16 cellular contexts compared by ENCODE assay signal in genomic region chr2:128291161-128291843, GRCh38. TPM values are rescaled to one million over a fixed set of nuclear protein-coding genes. Genes with fewer than 3 reads are reported as not detected.
DNase-seq lines count a peak whose midpoint lies in the region; ATAC-seq and TF ChIP-seq lines count a peak whose summit lies in the region.
"Had no signal": no experiment of that assay in that cellular context is flagged by ENCODE, and none has a peak within 500 bp of the region (broad histone marks: within the 10 kb centered on the region; RNA-seq: fewer than 3 reads in every experiment).

No MANE protein-coding gene starts in this region.

- H3K27ac Mint-ChIP-seq in memory B cell: no peak overlapping the region
- H3K27ac Mint-ChIP-seq: naive thymus-derived CD8-positive, alpha-beta T cell; T-helper 1 cell treated with Interleukin-12 subunit alpha and Interleukin-12 subunit beta and Interleukin-4 antibody, amounts not matched to agents 30 μg/mL and 1 μg/mL, for 36 hours had no signal

- no peaks in the 10 kb centered on the region for H3K9me3 Mint-ChIP-seq in memory B cell
- H3K9me3 Mint-ChIP-seq: naive thymus-derived CD8-positive, alpha-beta T cell; T-helper 1 cell treated with Interleukin-12 subunit alpha and Interleukin-12 subunit beta and Interleukin-4 antibody, amounts not matched to agents 30 μg/mL and 1 μg/mL, for 36 hours had no signal

- no peaks in the 10 kb centered on the region for H3K27me3 Mint-ChIP-seq in memory B cell
- H3K27me3 Mint-ChIP-seq: naive thymus-derived CD8-positive, alpha-beta T cell had no signal

- H3K4me3 ChIP-seq in left ventricle myocardium inferior: no peak overlapping the region
- H3K4me3 ChIP-seq in SJCRH30: no peak overlapping the region
- H3K4me3 ChIP-seq in upper lobe of right lung: no peak overlapping the region
- H3K4me3 ChIP-seq: cardiac muscle cell, esophagus muscularis mucosa, lung had no signal

- H3K27ac ChIP-seq in left ventricle myocardium inferior (replicated peaks) (no peak overlapping the region), SJCRH30 (peak overlapping the region; percentile 57), upper lobe of right lung (no peak overlapping the region)
- H3K27ac ChIP-seq: cardiac muscle cell, esophagus muscularis mucosa had no signal

- H3K36me3 ChIP-seq in left ventricle myocardium inferior (no peaks in the 10 kb centered on the region), SJCRH30 (no peaks in the 10 kb centered on the region), upper lobe of right lung (no peaks in the 10 kb centered on the region)
- H3K36me3 ChIP-seq: cardiac muscle cell had no signal

- peak; percentile 29 for DNase-seq in left ventricle myocardium superior
- DNase-seq in left ventricle myocardium inferior: no peak
- DNase-seq in SJCRH30: peak; percentile 81 to 83
- no peak for DNase-seq in memory B cell (ENCODE audit: low spot score in 2 of 2)
- DNase-seq in upper lobe of right lung: no peak
- no peak for DNase-seq in posterior vena cava (ENCODE audit: low spot score)
- no peak for DNase-seq in H4 (ENCODE audit: low spot score)
- DNase-seq: COR-L47, substantia nigra had no signal

- no peaks in the 10 kb centered on the region for H3K36me3 Mint-ChIP-seq in memory B cell
- H3K36me3 Mint-ChIP-seq: naive thymus-derived CD8-positive, alpha-beta T cell had no signal

- H3K27me3 ChIP-seq in left ventricle myocardium inferior (ENCODE audit: low read depth) (no peaks in the 10 kb centered on the region), SJCRH30 (no peaks in the 10 kb centered on the region), upper lobe of right lung (no peaks in the 10 kb centered on the region)
- H3K27me3 ChIP-seq: cardiac muscle cell, esophagus muscularis mucosa had no signal

- no peak for TF ChIP-seq CTCF in left ventricle myocardium inferior (IDR thresholded peaks at IDR 0.05; ENCODE audit: borderline replicate concordance)
- TF ChIP-seq CTCF in upper lobe of right lung (IDR thresholded peaks at IDR 0.05): no peak

- peaks cover 21% of the 10 kb centered on the region for H3K4me1 Mint-ChIP-seq in memory B cell

- ATAC-seq in left ventricle myocardium superior: no peak
- ATAC-seq in memory B cell (ENCODE audit: low read depth): peak; percentile 43
- peak; percentile 7 for ATAC-seq in upper lobe of right lung
- no peak for ATAC-seq in HG02798 (IDR thresholded peaks at IDR 0.05; ENCODE audit: poor library complexity, unreplicated experiment)
- ATAC-seq: activated CD4-positive, CD25-positive, alpha-beta regulatory T cell treated with anti-CD3 and anti-CD28 coated beads, Interleukin-2, amount 50 U/mL, for 24 hours; naive thymus-derived CD8-positive, alpha-beta T cell had no signal

- no peak overlapping the region for H3K4me3 Mint-ChIP-seq in memory B cell
- H3K4me3 Mint-ChIP-seq: naive thymus-derived CD8-positive, alpha-beta T cell; T-helper 1 cell treated with Interleukin-12 subunit alpha and Interleukin-12 subunit beta and Interleukin-4 antibody, amounts not matched to agents 30 μg/mL and 1 μg/mL, for 36 hours had no signal

- intact Hi-C loops in left ventricle myocardium superior (cut with micrococcal nuclease): no loop called here
- intact Hi-C loops in left ventricle myocardium inferior (cut with micrococcal nuclease): no loop called here
- intact Hi-C loops in upper lobe of right lung (cut with DNase I): no loop called here
- intact Hi-C loops in posterior vena cava (cut with DNase I): no loop called here

- H3K9me3 ChIP-seq in left ventricle myocardium inferior (replicated peaks) (no peaks in the 10 kb centered on the region), SJCRH30 (replicated peaks) (peaks cover 7% of the 10 kb centered on the region; the same call in 1 of the 2 replicates), upper lobe of right lung (no peaks in the 10 kb centered on the region)
- H3K9me3 ChIP-seq: esophagus muscularis mucosa had no signal

- H3K4me1 ChIP-seq in left ventricle myocardium inferior (peaks cover 75% of the 10 kb centered on the region), SJCRH30 (peaks cover 17% of the 10 kb centered on the region), upper lobe of right lung (peaks cover 21% of the 10 kb centered on the region)

RNA-seq across cellular contexts. Expression of gene HS6ST1, which starts 27.4 kb away (rescaled TPM):
- total RNA-seq in left ventricle myocardium superior (35.2 TPM), left ventricle myocardium inferior (26.7 TPM), upper lobe of right lung (33.2 TPM), posterior vena cava (10 to 100 TPM; 16.9 to 22.4 TPM)
- 18.8 and 20.0 TPM in 2 replicates for total RNA-seq in SJCRH30 (2014; rRNA removed; shearing (Covaris generic))
- total RNA-seq in H4 (2014; rRNA removed; shearing (Covaris generic)): 20.3 and 25.3 TPM in 2 replicates

Comparison
In these comparisons a context has a peak if more than half of its experiments do, and no peak if none do; other contexts are left out.
1. DNase-seq: peak in left ventricle myocardium superior (single experiment) and SJCRH30 (2 of 2); none in left ventricle myocardium inferior (single experiment), memory B cell (0 of 2), upper lobe of right lung (single experiment), posterior vena cava (single experiment) and H4 (single experiment).
2. ATAC-seq: peak in memory B cell (single experiment) and upper lobe of right lung (single experiment); none in left ventricle myocardium superior (single experiment) and HG02798 (single experiment).